ENCODE assay signal across 8 cellular contexts in the genomic region with DNA sequence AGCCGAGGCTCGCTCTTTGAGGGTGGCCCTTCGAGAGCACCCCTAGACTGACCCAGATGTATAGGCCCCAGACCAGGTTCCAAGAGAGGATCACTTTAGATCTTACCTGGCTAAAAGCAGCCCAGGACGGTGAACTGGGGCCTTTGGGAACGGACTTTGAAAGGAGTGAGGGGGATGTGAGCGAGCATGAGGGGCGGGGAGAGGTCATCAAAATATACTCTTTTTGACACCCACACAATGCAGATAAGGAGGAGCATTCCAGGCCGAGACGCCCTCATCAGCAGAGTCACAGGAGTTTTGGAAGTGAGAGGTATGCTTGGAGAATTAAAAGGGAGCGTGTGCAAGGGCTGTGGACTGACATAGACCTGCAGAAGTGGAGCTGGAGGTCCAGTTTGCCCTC. TPM values are rescaled to one million over a fixed set of nuclear protein-coding genes. Genes with fewer than 3 reads are reported as not detected.
DNase-seq lines count a peak whose midpoint lies in the region; ATAC-seq and TF ChIP-seq lines count a peak whose summit lies in the region.

No MANE protein-coding gene starts in this region.

- peaks cover 3% of the 10 kb centered on the region for H3K36me3 Mint-ChIP-seq in activated naive CD4-positive, alpha-beta T cell treated with anti-CD3 and anti-CD28 coated beads, Interleukin-2, amount 50 U/mL, for 24 hours

- peak overlapping the region; percentile 74 for H3K4me2 ChIP-seq in mesenchymal stem cell (ENCODE audit: low read length, poor library complexity, severe bottlenecking)

- H3K79me1 ChIP-seq in mesenchymal stem cell (replicated peaks; ENCODE audit: low read length, poor library complexity, severe bottlenecking) = peaks cover 6% of the 10 kb centered on the region

- H3K4ac ChIP-seq in mesenchymal stem cell (ENCODE audit: low read depth in 1 of 2, low read length in 2 of 2) = peak overlapping the region in 1 of 2 experiments; percentile 69

- no peak for DNase-seq in activated naive CD4-positive, alpha-beta T cell treated with Interleukin-2 at 50 U/mL for 16 hours
- DNase-seq in body of pancreas (no peak), mesenchymal stem cell (no peak), uterus (no peak), NCI-H2171 treated with DMSO at 0.1 percent for 48 hours (lab: John Stamatoyannopoulos, UW) (no peak)

- H3K9me3 ChIP-seq in body of pancreas (no peaks in the 10 kb centered on the region), mesenchymal stem cell (ENCODE audit: control insufficient read depth, low read length) (peaks cover 2% of the 10 kb centered on the region), uterus (no peaks in the 10 kb centered on the region)

- no peak for ATAC-seq in body of pancreas
- no peak for ATAC-seq in HG03039 (IDR thresholded peaks at IDR 0.05; ENCODE audit: unreplicated experiment)
- no peak for ATAC-seq in GM18870 (IDR thresholded peaks at IDR 0.05; ENCODE audit: unreplicated experiment)

- intact Hi-C loops in body of pancreas (cut with DNase I) (no loop called here), uterus (cut with DNase I; ENCODE audit: low total_unique reads) (no loop called here)

- H3K27ac ChIP-seq in body of pancreas (peak overlapping the region in 3 of 4 donors; percentile 56 to 71 (median 69)), mesenchymal stem cell (ENCODE audit: low read length, poor library complexity, severe bottlenecking) (no peak overlapping the region), uterus (peak overlapping the region in 1 of 2 donors; percentile 69)

- H2BK12ac ChIP-seq in mesenchymal stem cell (ENCODE audit: low read length in 2 of 2) = no peak overlapping the region

- no peak overlapping the region for H2AK5ac ChIP-seq in mesenchymal stem cell (ENCODE audit: low read length, severe bottlenecking)

- no peaks in the 10 kb centered on the region for H3K27me3 ChIP-seq in body of pancreas
- H3K27me3 ChIP-seq in mesenchymal stem cell (ENCODE audit: control insufficient read depth in 1 of 2, insufficient read depth in 1 of 2, low read length in 2 of 2) = peaks cover 0 to 23% of the 10 kb centered on the region in 2 experiments
- H3K27me3 ChIP-seq in uterus = no peaks in the 10 kb centered on the region

- no peak overlapping the region for H2BK15ac ChIP-seq in mesenchymal stem cell (ENCODE audit: low read depth, poor library complexity, severe bottlenecking)

- no peak overlapping the region for H2BK120ac ChIP-seq in mesenchymal stem cell (ENCODE audit: low read depth, low read length)

- 3 to 6% methylated on average over 7 to 10 of the region's 10 CpGs for WGBS in body of pancreas, 2 donors
- 13% methylated on average over 4 of the region's 10 CpGs for WGBS in mesenchymal stem cell

- H3K14ac ChIP-seq in mesenchymal stem cell (ENCODE audit: low read length in 2 of 2) = no peak overlapping the region

- peak overlapping the region; percentile 96 for H3K4me3 Mint-ChIP-seq in activated naive CD4-positive, alpha-beta T cell treated with anti-CD3 and anti-CD28 coated beads, Interleukin-2, amount 50 U/mL, for 24 hours

- H3K23ac ChIP-seq in mesenchymal stem cell (ENCODE audit: low read length in 2 of 2) = no peak overlapping the region

- peak overlapping the region; percentile 75 for H4K91ac ChIP-seq in mesenchymal stem cell (ENCODE audit: low read length)

- peak overlapping the region in 1 of 2 experiments; percentile 82 for H3K18ac ChIP-seq in mesenchymal stem cell (ENCODE audit: low read depth in 1 of 2, low read length in 2 of 2)

- H3K9me3 Mint-ChIP-seq in activated naive CD4-positive, alpha-beta T cell treated with anti-CD3 and anti-CD28 coated beads, Interleukin-2, amount 50 U/mL, for 24 hours = no peaks in the 10 kb centered on the region

- H2BK5ac ChIP-seq in mesenchymal stem cell (ENCODE audit: low read depth, low read length, poor library complexity, severe bottlenecking) = no peak overlapping the region

- H3K4me3 ChIP-seq in body of pancreas (peak overlapping the region in 1 of 2 donors; percentile 39), mesenchymal stem cell (ENCODE audit: insufficient read depth in 1 of 2, low read depth in 1 of 2, low read length in 2 of 2) (peak overlapping the region; percentile 77 to 87), uterus (peak overlapping the region; percentile 57 to 62)

- H4K8ac ChIP-seq in mesenchymal stem cell (ENCODE audit: low read length) = peak overlapping the region; percentile 37

- no peaks in the 10 kb centered on the region for H3K36me3 ChIP-seq in body of pancreas (replicated peaks in 1 of 2; ENCODE audit: insufficient read depth in 1 of 2, low read depth in 2 of 2)
- peaks cover 20 to 38% of the 10 kb centered on the region in 2 experiments for H3K36me3 ChIP-seq in mesenchymal stem cell (ENCODE audit: control insufficient read depth in 1 of 2, insufficient read depth in 2 of 2, low read depth in 1 of 2, low read length in 2 of 2)
- H3K36me3 ChIP-seq in uterus = no peaks in the 10 kb centered on the region

- H2AFZ ChIP-seq in mesenchymal stem cell (ENCODE audit: low read depth, low read length) = no peak overlapping the region

- H3K4me1 ChIP-seq in body of pancreas (peaks cover 16% of the 10 kb centered on the region), mesenchymal stem cell (ENCODE audit: control insufficient read depth, insufficient read depth, low read depth, low read length) (peaks cover 8% of the 10 kb centered on the region), uterus (no peaks in the 10 kb centered on the region)

- H3K4me1 Mint-ChIP-seq in activated naive CD4-positive, alpha-beta T cell treated with anti-CD3 and anti-CD28 coated beads, Interleukin-2, amount 50 U/mL, for 24 hours = peaks cover 28% of the 10 kb centered on the region

- no peaks in the 10 kb centered on the region for H3K27me3 Mint-ChIP-seq in activated naive CD4-positive, alpha-beta T cell treated with anti-CD3 and anti-CD28 coated beads, Interleukin-2, amount 50 U/mL, for 24 hours

- H3K27ac Mint-ChIP-seq in activated naive CD4-positive, alpha-beta T cell treated with anti-CD3 and anti-CD28 coated beads, Interleukin-2, amount 50 U/mL, for 24 hours = no peak overlapping the region

- TF ChIP-seq POLR2A in body of pancreas (IDR thresholded peaks at IDR 0.05) (no peak), uterus (IDR thresholded peaks at IDR 0.05) (no peak)

- TF ChIP-seq CTCF in body of pancreas (IDR thresholded peaks at IDR 0.05) = no peak
- no peak for TF ChIP-seq CTCF in uterus (IDR thresholded peaks at IDR 0.05)

- peak overlapping the region; percentile 93 for H3K9ac ChIP-seq in mesenchymal stem cell (ENCODE audit: low read length)

RNA-seq across cellular contexts. Expression of a gene that starts 0.5 kb away (rescaled TPM):
- total RNA-seq in body of pancreas (10 to 100 TPM in 1 of 2 donors, 1 to 10 TPM in 1; 3.4 to 20.1 TPM), uterus (10 to 100 TPM in 2 of 4 donors, 1 to 10 TPM in 2; 1.5 to 12.6 (median 8.6) TPM)
- 52.5 TPM for polyA plus RNA-seq in mesenchymal stem cell (2013, experiment 1 of 2)
- 52.2 TPM for polyA plus RNA-seq in mesenchymal stem cell (2013, experiment 2 of 2)

RNA-seq across cellular contexts. Expression of a gene that starts 0.8 kb away (rescaled TPM):
- total RNA-seq in body of pancreas (10 to 100 TPM; 15.0 to 17.8 TPM), uterus (10 to 100 TPM; 37.9 to 61.5 (median 45.4) TPM)
- polyA plus RNA-seq in mesenchymal stem cell (2013, experiment 1 of 2) = 87.9 TPM
- 90.5 TPM for polyA plus RNA-seq in mesenchymal stem cell (2013, experiment 2 of 2)
